In the genomic region with DNA sequence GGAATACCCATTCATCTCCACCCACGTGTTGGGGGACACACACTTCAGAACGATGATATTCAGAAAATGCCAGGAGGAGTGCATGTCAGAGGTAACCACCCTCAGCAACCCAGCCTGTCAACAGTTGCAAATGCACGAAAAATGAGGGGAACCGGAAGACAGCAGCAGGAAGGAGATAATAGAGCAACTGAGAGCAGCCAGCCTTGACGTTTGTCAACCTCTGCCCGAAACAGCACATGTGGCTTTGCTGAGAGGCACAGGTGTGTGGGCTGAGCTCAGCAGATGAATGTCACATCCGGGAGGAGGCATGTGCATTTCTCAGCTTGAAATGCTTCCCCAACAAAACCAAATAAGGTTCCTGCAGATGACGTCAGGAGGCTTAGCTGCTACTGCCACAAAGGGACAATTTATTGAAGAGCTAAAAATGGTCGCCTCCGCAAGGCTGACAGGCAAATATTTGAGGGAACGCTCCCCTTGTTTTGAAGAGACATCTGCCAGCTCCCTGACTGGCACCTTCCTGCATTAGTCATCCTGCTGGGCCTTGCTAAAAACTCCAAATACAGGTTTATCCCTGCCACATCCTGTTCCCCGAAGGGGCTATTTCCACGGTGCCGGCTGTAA, we compare ENCODE assay signal across 1 cellular context.
TF ChIP-seq lines count a peak whose summit lies in the region.

No MANE protein-coding gene starts in this region.

TF ChIP-seq in IMR-90, 13 proteins besides CTCF, POLR2A, EP300 and RAD21 (continued from another document):
- TF ChIP-seq, protein P1, sequence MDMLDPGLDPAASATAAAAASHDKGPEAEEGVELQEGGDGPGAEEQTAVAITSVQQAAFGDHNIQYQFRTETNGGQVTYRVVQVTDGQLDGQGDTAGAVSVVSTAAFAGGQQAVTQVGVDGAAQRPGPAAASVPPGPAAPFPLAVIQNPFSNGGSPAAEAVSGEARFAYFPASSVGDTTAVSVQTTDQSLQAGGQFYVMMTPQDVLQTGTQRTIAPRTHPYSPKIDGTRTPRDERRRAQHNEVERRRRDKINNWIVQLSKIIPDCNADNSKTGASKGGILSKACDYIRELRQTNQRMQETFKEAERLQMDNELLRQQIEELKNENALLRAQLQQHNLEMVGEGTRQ (IDR thresholded peaks at IDR 0.05; ENCODE audit: low read depth, low read length): no peak
- TF ChIP-seq CHD1 (IDR thresholded peaks at IDR 0.05; ENCODE audit: low read depth, low read length): no peak
- no peak for TF ChIP-seq NFE2L2 (IDR thresholded peaks at IDR 0.05; ENCODE audit: low read depth, low read length)
- TF ChIP-seq RFX5 (IDR thresholded peaks at IDR 0.05; ENCODE audit: low read depth, low read length): no peak
